Comparison of ENCODE assay signal across 20 cellular contexts in genomic region chr6:169838291-169839028, GRCh38.
DNase-seq lines count a peak whose midpoint lies in the region; ATAC-seq and TF ChIP-seq lines count a peak whose summit lies in the region.
"Had no signal": no experiment of that assay in that cellular context is flagged by ENCODE, and none has a peak within 500 bp of the region (broad histone marks: within the 10 kb centered on the region; RNA-seq: fewer than 3 reads in every experiment).

No MANE protein-coding gene starts in this region.

- no peaks in the 10 kb centered on the region for H3K9me3 Mint-ChIP-seq in activated T-helper 1 cell treated with anti-CD3 and anti-CD28 coated beads, Interleukin-12 subunit alpha, Interleukin-12 subunit beta, Interleukin-2, Interleukin-4 antibody, amounts not matched to agents 30 ng/mL and 10 ng/mL and 1 ng/mL, durations not matched to agents 14 hours and 24 hours and 36 hours
- H3K9me3 Mint-ChIP-seq in type B pancreatic cell, result peaks cover 6% of the 10 kb centered on the region
- H3K9me3 Mint-ChIP-seq: activated naive CD4-positive, alpha-beta T cell treated with anti-CD3 and anti-CD28 coated beads, Interleukin-2, amount 50 U/mL, for 24 hours; CD4-positive, alpha-beta T cell; IgD-negative memory B cell; naive thymus-derived CD8-positive, alpha-beta T cell had no signal

- H3K27ac ChIP-seq in left lung, result no peak overlapping the region
- H3K27ac ChIP-seq: parathyroid adenoma, RWPE1 had no signal

- H3K4me3 ChIP-seq in left lung, result no peak overlapping the region

- no peaks in the 10 kb centered on the region for H3K27me3 Mint-ChIP-seq in activated T-helper 1 cell treated with anti-CD3 and anti-CD28 coated beads, Interleukin-12 subunit alpha, Interleukin-12 subunit beta, Interleukin-2, Interleukin-4 antibody, amounts not matched to agents 30 ng/mL and 10 ng/mL and 1 ng/mL, durations not matched to agents 14 hours and 24 hours and 36 hours (ENCODE audit: insufficient read depth)
- H3K27me3 Mint-ChIP-seq in type B pancreatic cell, result peaks cover 16% of the 10 kb centered on the region

- no peaks in the 10 kb centered on the region for H3K9me3 ChIP-seq in left lung

- H3K27ac Mint-ChIP-seq in activated T-helper 1 cell treated with anti-CD3 and anti-CD28 coated beads, Interleukin-12 subunit alpha, Interleukin-12 subunit beta, Interleukin-2, Interleukin-4 antibody, amounts not matched to agents 30 ng/mL and 10 ng/mL and 1 ng/mL, durations not matched to agents 14 hours and 24 hours and 36 hours, result peak overlapping the region; percentile 46
- peak overlapping the region; percentile 21 for H3K27ac Mint-ChIP-seq in type B pancreatic cell
- H3K27ac Mint-ChIP-seq: activated naive CD4-positive, alpha-beta T cell treated with anti-CD3 and anti-CD28 coated beads, Interleukin-2, amount 50 U/mL, for 24 hours; CD4-positive, alpha-beta T cell; IgD-negative memory B cell; memory B cell; naive thymus-derived CD8-positive, alpha-beta T cell had no signal

- no peaks in the 10 kb centered on the region for H3K36me3 ChIP-seq in left lung

- DNase-seq in activated CD8-positive, alpha-beta memory T cell treated with anti-CD3 and anti-CD28 coated beads for 24 hours, result peak; percentile 19
- no peak for DNase-seq in activated CD8-positive, alpha-beta memory T cell treated with anti-CD3 and anti-CD28 coated beads, Interleukin-2, amount 50 U/mL, for 4 hours
- no peak for DNase-seq in activated T-helper 1 cell treated with anti-CD3 and anti-CD28 coated beads, Interleukin-12 subunit alpha, Interleukin-12 subunit beta, Interleukin-2, Interleukin-4 antibody, amounts not matched to agents 30 ng/mL and 10 ng/mL and 1 ng/mL, durations not matched to agents 14 hours and 24 hours and 36 hours (ENCODE audit: low spot score)
- DNase-seq in left lung (peak; percentile 20 to 62), type B pancreatic cell (ENCODE audit: extremely low spot score, unreplicated experiment) (no peak), NCI-H345 (lab: John Stamatoyannopoulos, UW) (no peak)
- DNase-seq in activated CD4-positive, CD25-positive, alpha-beta regulatory T cell (lab: John Stamatoyannopoulos, UW), result no peak
- DNase-seq: activated CD4-positive, alpha-beta T cell treated with anti-CD3 and anti-CD28 coated beads for 4 hours; CD4-positive, alpha-beta T cell; hippocampal formation; MM.1S; naive thymus-derived CD8-positive, alpha-beta T cell; NCI-H187 treated with DMSO at 0.1 percent for 48 hours; stimulated activated CD4-positive, alpha-beta T cell treated with anti-CD3 and anti-CD28 coated beads, Interleukin-2, amount 100 ng/mL, for 48 hours had no signal

- no peaks in the 10 kb centered on the region for H3K36me3 Mint-ChIP-seq in activated T-helper 1 cell treated with anti-CD3 and anti-CD28 coated beads, Interleukin-12 subunit alpha, Interleukin-12 subunit beta, Interleukin-2, Interleukin-4 antibody, amounts not matched to agents 30 ng/mL and 10 ng/mL and 1 ng/mL, durations not matched to agents 14 hours and 24 hours and 36 hours (ENCODE audit: low read depth)
- H3K36me3 Mint-ChIP-seq in type B pancreatic cell, result no peaks in the 10 kb centered on the region
- H3K36me3 Mint-ChIP-seq: activated naive CD4-positive, alpha-beta T cell treated with anti-CD3 and anti-CD28 coated beads, Interleukin-2, amount 50 U/mL, for 24 hours; IgD-negative memory B cell; memory B cell; naive thymus-derived CD8-positive, alpha-beta T cell had no signal

- intact Hi-C loops in activated T-helper 1 cell treated with anti-CD3 and anti-CD28 coated beads, Interleukin-12 subunit alpha, Interleukin-12 subunit beta, Interleukin-2, Interleukin-4 antibody, amounts not matched to agents 30 ng/mL and 10 ng/mL and 1 ng/mL, durations not matched to agents 14 hours and 24 hours and 36 hours (cut with micrococcal nuclease), result no loop called here
- intact Hi-C loops in left lung (cut with DNase I), result loop anchor here in 1 of 2 donors (10.0 kb wide), 1 partner anchor 456 kb away; the partner anchor contains the start of gene DLL1

- ATAC-seq in left lung (no peak), GM18511 (IDR thresholded peaks at IDR 0.05; ENCODE audit: unreplicated experiment) (no peak)
- ATAC-seq: naive thymus-derived CD8-positive, alpha-beta T cell had no signal

- peaks cover 0 to 5% of the 10 kb centered on the region in 2 donors for H3K27me3 ChIP-seq in left lung

- H3K4me1 ChIP-seq in left lung, result no peaks in the 10 kb centered on the region
- H3K4me1 ChIP-seq: parathyroid adenoma had no signal

- no peaks in the 10 kb centered on the region for H3K4me1 Mint-ChIP-seq in activated T-helper 1 cell treated with anti-CD3 and anti-CD28 coated beads, Interleukin-12 subunit alpha, Interleukin-12 subunit beta, Interleukin-2, Interleukin-4 antibody, amounts not matched to agents 30 ng/mL and 10 ng/mL and 1 ng/mL, durations not matched to agents 14 hours and 24 hours and 36 hours (ENCODE audit: low read depth)
- no peaks in the 10 kb centered on the region for H3K4me1 Mint-ChIP-seq in type B pancreatic cell (ENCODE audit: unreplicated experiment)
- H3K4me1 Mint-ChIP-seq: activated naive CD4-positive, alpha-beta T cell treated with anti-CD3 and anti-CD28 coated beads, Interleukin-2, amount 50 U/mL, for 24 hours had no signal

- no peak for TF ChIP-seq CTCF in left lung (IDR thresholded peaks at IDR 0.05)
- no peak for TF ChIP-seq CTCF in type B pancreatic cell (conservative IDR thresholded peaks at IDR 0.05)

- H3K4me3 Mint-ChIP-seq in activated T-helper 1 cell treated with anti-CD3 and anti-CD28 coated beads, Interleukin-12 subunit alpha, Interleukin-12 subunit beta, Interleukin-2, Interleukin-4 antibody, amounts not matched to agents 30 ng/mL and 10 ng/mL and 1 ng/mL, durations not matched to agents 14 hours and 24 hours and 36 hours, result no peak overlapping the region
- no peak overlapping the region for H3K4me3 Mint-ChIP-seq in type B pancreatic cell
- H3K4me3 Mint-ChIP-seq: activated naive CD4-positive, alpha-beta T cell treated with anti-CD3 and anti-CD28 coated beads, Interleukin-2, amount 50 U/mL, for 24 hours; CD4-positive, alpha-beta T cell; IgD-negative memory B cell; memory B cell; naive thymus-derived CD8-positive, alpha-beta T cell had no signal

Comparison
In these comparisons a context has a peak if more than half of its experiments do, and no peak if none do; other contexts are left out.
1. DNase-seq: peak in activated CD8-positive, alpha-beta memory T cell treated with anti-CD3 and anti-CD28 coated beads for 24 hours (single experiment) and left lung (2 of 2); none in activated CD8-positive, alpha-beta memory T cell treated with anti-CD3 and anti-CD28 coated beads, Interleukin-2, amount 50 U/mL, for 4 hours (single experiment), activated T-helper 1 cell treated with anti-CD3 and anti-CD28 coated beads, Interleukin-12 subunit alpha, Interleukin-12 subunit beta, Interleukin-2, Interleukin-4 antibody, amounts not matched to agents 30 ng/mL and 10 ng/mL and 1 ng/mL, durations not matched to agents 14 hours and 24 hours and 36 hours (single experiment), type B pancreatic cell (single experiment), NCI-H345 (single experiment) and activated CD4-positive, CD25-positive, alpha-beta regulatory T cell (0 of 4).